8 cellular contexts compared by ENCODE assay signal in the genomic region with DNA sequence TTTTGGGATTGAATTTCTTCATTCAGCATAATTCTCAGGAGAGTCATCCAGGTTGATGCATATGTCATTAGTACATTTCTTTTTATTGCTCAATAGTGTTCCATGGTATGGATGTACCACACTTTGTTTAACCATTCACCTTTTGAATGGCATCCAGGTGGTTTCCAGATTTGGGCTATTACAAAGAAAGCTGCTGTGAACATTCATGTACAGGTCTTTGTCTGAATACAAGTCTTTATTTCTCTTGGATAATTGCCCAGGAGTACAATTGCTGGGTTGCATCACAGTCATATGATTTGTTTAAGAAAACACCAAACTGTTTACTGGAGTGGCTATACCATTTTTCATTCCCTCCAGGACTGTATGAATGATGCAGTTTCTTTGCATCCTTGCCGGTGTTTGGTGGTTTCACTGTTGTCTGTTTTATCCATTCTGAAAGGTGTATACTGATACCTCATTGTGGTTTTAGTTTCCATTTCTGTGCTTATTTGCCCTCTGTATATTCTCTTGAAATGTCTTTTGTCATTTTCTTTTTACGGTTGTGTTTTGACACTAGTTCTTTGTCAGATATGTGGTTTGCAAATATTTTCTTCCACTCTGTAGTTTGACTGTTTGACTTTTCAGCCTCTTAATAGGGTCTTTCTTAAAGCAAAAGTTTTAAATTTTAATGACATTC. TPM values are rescaled to one million over a fixed set of nuclear protein-coding genes. Genes with fewer than 3 reads are reported as not detected.
DNase-seq lines count a peak whose midpoint lies in the region; ATAC-seq and TF ChIP-seq lines count a peak whose summit lies in the region.

No MANE protein-coding gene starts in this region.

- CTCF ChIA-PET in PC-9 (lab: Charles Lee) = no interaction called here

- H3K27ac ChIP-seq in PC-9 (peak overlapping the region; percentile 65), prostate gland (no peak overlapping the region)

- H3K9me3 ChIP-seq in PC-9 (ENCODE audit: insufficient read depth, low read depth) (no peaks in the 10 kb centered on the region; the same call in 1 of the 2 replicates), prostate gland (no peaks in the 10 kb centered on the region)

- 55% methylated on average over 2 of the region's 2 CpGs for WGBS in prostate gland

- no peak overlapping the region for H2AFZ ChIP-seq in PC-9

- no peaks in the 10 kb centered on the region for H3K27me3 ChIP-seq in PC-9 (ENCODE audit: insufficient read depth, low read depth)
- no peaks in the 10 kb centered on the region for H3K27me3 ChIP-seq in prostate gland (replicated peaks; ENCODE audit: insufficient read depth)

- ATAC-seq in GM19324 (IDR thresholded peaks at IDR 0.05; ENCODE audit: low FRiP score, unreplicated experiment) = peak; percentile 99
- ATAC-seq in HG03135 (IDR thresholded peaks at IDR 0.05; ENCODE audit: unreplicated experiment) = peak; percentile 98

- in situ Hi-C loops in Caki2 (cut with HindIII; ENCODE audit: low pct_unique_long_range_greater_than_20kb, low sequenced_read_pairs) = no loop called here

- no peaks in the 10 kb centered on the region for H4K20me1 ChIP-seq in PC-9 (ENCODE audit: insufficient read depth)

- H3K9me2 ChIP-seq in PC-9 (ENCODE audit: insufficient read depth) = no peaks in the 10 kb centered on the region

- H3K36me3 ChIP-seq in PC-9 (ENCODE audit: low read depth) (peaks cover 21% of the 10 kb centered on the region; the same call in 1 of the 2 replicates), prostate gland (no peaks in the 10 kb centered on the region)

- intact Hi-C loops in PC-9 (cut with micrococcal nuclease; ENCODE audit: unreplicated experiment) = no loop called here
- intact Hi-C loops in prostate gland (cut with DNase I) = no loop called here

- TF ChIP-seq CTCF in PC-9 (conservative IDR thresholded peaks at IDR 0.05) (no peak), prostate gland (IDR thresholded peaks at IDR 0.05) (no peak)

- peaks cover 21% of the 10 kb centered on the region; the same call in 1 of the 2 replicates for H3F3A ChIP-seq in PC-9 (ENCODE audit: insufficient read depth, low read depth)

- peaks cover 15% of the 10 kb centered on the region for H3K79me2 ChIP-seq in PC-9 (ENCODE audit: low read depth)

- H3K4me2 ChIP-seq in PC-9 = peak overlapping the region; percentile 38

- TF ChIP-seq POLR2A in prostate gland (IDR thresholded peaks at IDR 0.05) = no peak

- peak; percentile 93 for DNase-seq in Caki2 (ENCODE audit: low read depth)
- peak in 1 of 2 experiments; percentile 90 for DNase-seq in PC-9
- DNase-seq in glomerular endothelial cell (ENCODE audit: extremely low read depth, low read depth, low spot score) = peak; percentile 77
- DNase-seq in DMS 273 treated with DMSO at 0.1 percent for 48 hours (lab: John Stamatoyannopoulos, UW) = no peak
- DNase-seq in NCI-H1092 treated with DMSO at 0.1 percent for 48 hours (lab: John Stamatoyannopoulos, UW) = no peak
- DNase-seq in prostate gland (ENCODE audit: low spot score) = no peak

- POLR2A ChIA-PET in PC-9 (lab: Charles Lee; ENCODE audit: unreplicated experiment) = no interaction called here

- no TSS peak for BruUV-seq in PC-9 (replicated peaks; lab: Mats Ljungman, UMichigan)

- H3K4me1 ChIP-seq in PC-9 (replicated peaks; ENCODE audit: insufficient read depth) = peaks cover 16% of the 10 kb centered on the region
- no peaks in the 10 kb centered on the region for H3K4me1 ChIP-seq in prostate gland (replicated peaks)

- H3K4me3 ChIP-seq in PC-9 (no peak overlapping the region), prostate gland (no peak overlapping the region)

RNA-seq across cellular contexts. Expression of a gene that starts 8.8 kb away (rescaled TPM):
- total RNA-seq in Caki2 (2014; rRNA removed; shearing (Covaris generic); ENCODE audit: low replicate concordance) = 40.9 and 48.3 TPM in 2 replicates
- 11.5 and 16.1 TPM in 2 replicates for total RNA-seq in PC-9 (2021)
- 8.8 and 11.2 TPM in 2 replicates for total RNA-seq in glomerular endothelial cell
- total RNA-seq in prostate gland = 10 to 100 TPM; 12.1 to 19.0 TPM

Comparison
In these comparisons a context has a peak if more than half of its experiments do, and no peak if none do; other contexts are left out.
1. DNase-seq: peak in Caki2 (single experiment) and glomerular endothelial cell (single experiment); none in DMS 273 treated with DMSO at 0.1 percent for 48 hours (single experiment), NCI-H1092 treated with DMSO at 0.1 percent for 48 hours (single experiment) and prostate gland (single experiment).